Comparison of ENCODE assay signal across 8 cellular contexts in genomic region chr9:79256691-79257213, GRCh38.
DNase-seq lines count a peak whose midpoint lies in the region; ATAC-seq, FAIRE-seq and TF ChIP-seq lines count a peak whose summit lies in the region.

No MANE protein-coding gene starts in this region.

- H3K4me1 ChIP-seq in neuron (ENCODE audit: insufficient read depth, low read length) (peaks cover 26% of the 10 kb centered on the region), aorta (ENCODE audit: control insufficient read depth in 1 of 2, insufficient read depth in 2 of 2, low read length in 2 of 2) (no peaks in the 10 kb centered on the region)

- ATAC-seq in aorta (ENCODE audit: low FRiP score) (no peak), GM18505 (IDR thresholded peaks at IDR 0.05; ENCODE audit: unreplicated experiment) (no peak)

- no peak for FAIRE-seq in GM12891 (lab: Jason Lieb, UNC)

- no peak overlapping the region for H3K27ac ChIP-seq in aorta (ENCODE audit: low read depth in 1 of 2, low read length in 2 of 2)

- no peaks in the 10 kb centered on the region for H3K9me3 ChIP-seq in neuron (ENCODE audit: low read length)
- H3K9me3 ChIP-seq in aorta (ENCODE audit: control insufficient read depth, low read length), result peaks cover 3% of the 10 kb centered on the region

- peak overlapping the region; percentile 68 for H2AFZ ChIP-seq in neuron (ENCODE audit: low read depth, low read length)

- TF ChIP-seq POLR2A in GM18505 (IDR thresholded peaks at IDR 0.05; ENCODE audit: borderline replicate concordance, extremely low read depth, insufficient read depth, insufficient read length), result no peak
- TF ChIP-seq POLR2A in GM12891 (IDR thresholded peaks at IDR 0.05; ENCODE audit: low read depth, low read length), result no peak
- TF ChIP-seq POLR2A in erythroblast (IDR thresholded peaks at IDR 0.05; ENCODE audit: low read length), result no peak

- TF ChIP-seq CTCF in choroid plexus epithelial cell (conservative IDR thresholded peaks at IDR 0.05; ENCODE audit: low read depth, low read length), result no peak

- 11 to 12% methylated on average over 15 of the region's 15 CpGs for WGBS in aorta, 2 donors

- H3K27me3 ChIP-seq in neuron (ENCODE audit: insufficient read depth, low read length) (no peaks in the 10 kb centered on the region), aorta (ENCODE audit: control insufficient read depth in 1 of 2, insufficient read depth in 2 of 2, low read length in 1 of 2) (no peaks in the 10 kb centered on the region)

- H3K4me3 ChIP-seq in choroid plexus epithelial cell (ENCODE audit: low read depth, low read length) (no peak overlapping the region), neuron (ENCODE audit: low read length) (peak overlapping the region; percentile 43), aorta (ENCODE audit: low read length in 2 of 2) (peak overlapping the region in 1 of 2 donors; percentile 19)

- DNase-seq in COR-L47 (lab: John Stamatoyannopoulos, UW) (peak; percentile 89), NCI-H187 treated with DMSO at 0.1 percent for 48 hours (lab: John Stamatoyannopoulos, UW) (peak; percentile 52), choroid plexus epithelial cell (ENCODE audit: low read depth) (peak; percentile 23), aorta (no peak), GM12891 (ENCODE audit: insufficient read length, low spot score) (no peak), erythroblast (lab: John Stamatoyannopoulos, UW) (no peak)

- intact Hi-C loops in aorta (cut with DNase I), result no loop called here

- H3K36me3 ChIP-seq in neuron (ENCODE audit: insufficient read depth, low read length) (no peaks in the 10 kb centered on the region), aorta (ENCODE audit: control insufficient read depth in 1 of 2, insufficient read depth in 2 of 2, low read length in 1 of 2) (no peaks in the 10 kb centered on the region)

TF ChIP-seq in GM12891, 5 proteins besides CTCF, POLR2A, EP300 and RAD21:
- TF ChIP-seq POLR2AphosphoS5 (IDR thresholded peaks at IDR 0.05; ENCODE audit: low read depth, low read length), result no peak
- no peak for TF ChIP-seq TAF1 (IDR thresholded peaks at IDR 0.05; ENCODE audit: low read depth, low read length)
- no peak for TF ChIP-seq POU2F2 (IDR thresholded peaks at IDR 0.05; ENCODE audit: low read depth, low read length)
- no peak for TF ChIP-seq PAX5 (IDR thresholded peaks at IDR 0.05; ENCODE audit: insufficient read depth, low read length, severe bottlenecking)
- TF ChIP-seq SPI1 (IDR thresholded peaks at IDR 0.05; ENCODE audit: low read depth, low read length), result no peak
TF ChIP-seq in GM12891: peak in this region for 0.

Comparison
In these comparisons a context has a peak if more than half of its experiments do, and no peak if none do; other contexts are left out.
1. DNase-seq: peak in COR-L47 (single experiment), NCI-H187 treated with DMSO at 0.1 percent for 48 hours (single experiment) and choroid plexus epithelial cell (single experiment); none in aorta (0 of 2), GM12891 (single experiment) and erythroblast (0 of 2).